In genomic region chr2:113136828-113137775, GRCh38 we compare ENCODE assay signal across 9 cellular contexts. TPM values are rescaled to one million over a fixed set of nuclear protein-coding genes. Genes with fewer than 3 reads are reported as not detected.
DNase-seq lines count a peak whose midpoint lies in the region; ATAC-seq and TF ChIP-seq lines count a peak whose summit lies in the region.
"Had no signal": no experiment of that assay in that cellular context is flagged by ENCODE, and none has a peak within 500 bp of the region (broad histone marks: within the 10 kb centered on the region; RNA-seq: fewer than 3 reads in every experiment).

No MANE protein-coding gene starts in this region.

- ATAC-seq in activated CD8-positive, alpha-beta T cell treated with anti-CD3 and anti-CD28 coated beads for 36 hours, result peak; percentile 41
- no peak for ATAC-seq in HG03378 (IDR thresholded peaks at IDR 0.05; ENCODE audit: unreplicated experiment)

- POLR2A ChIA-PET in activated CD8-positive, alpha-beta T cell treated with anti-CD3 and anti-CD28 coated beads for 36 hours (lab: Charles Lee), result interaction anchor here (0.6 to 3.9 kb wide), 5 partner anchors 13 to 221 kb away, joined by 3 to 26 read pairs (median 3); partner anchors contain the start of gene PSD4

- no peak overlapping the region for H3K27ac Mint-ChIP-seq in activated CD8-positive, alpha-beta T cell treated with anti-CD3 and anti-CD28 coated beads for 36 hours

- no peaks in the 10 kb centered on the region for H3K79me2 ChIP-seq in parathyroid adenoma

- no peaks in the 10 kb centered on the region for H3K27me3 Mint-ChIP-seq in activated CD8-positive, alpha-beta T cell treated with anti-CD3 and anti-CD28 coated beads for 36 hours
- H3K27me3 Mint-ChIP-seq: stimulated activated naive CD8-positive, alpha-beta T cell treated with anti-CD3 and anti-CD28 coated beads, Interleukin-15, Interleukin-2, amounts not matched to agents 100 ng/mL and 50 ng/mL, for 24 hours had no signal

- no peaks in the 10 kb centered on the region for H3K27me3 ChIP-seq in parathyroid adenoma (ENCODE audit: control insufficient read depth, insufficient read depth, low read length)

- H2AFZ ChIP-seq in parathyroid adenoma, result no peak overlapping the region

- intact Hi-C loops in activated CD8-positive, alpha-beta T cell treated with anti-CD3 and anti-CD28 coated beads for 36 hours (cut with micrococcal nuclease), result loop anchor here (1.0 to 5.0 kb wide), 3 partner anchors 45 to 62 kb away; no protein-coding TSS in a partner anchor

- H3K4me1 ChIP-seq in parathyroid adenoma, result peaks cover 9% of the 10 kb centered on the region

- peaks cover 29% of the 10 kb centered on the region for H3K4me1 Mint-ChIP-seq in activated CD8-positive, alpha-beta T cell treated with anti-CD3 and anti-CD28 coated beads for 36 hours (ENCODE audit: low read depth)

- peak; percentile 89 for TF ChIP-seq CTCF in activated CD8-positive, alpha-beta T cell treated with anti-CD3 and anti-CD28 coated beads for 36 hours (IDR thresholded peaks at IDR 0.05)
- TF ChIP-seq CTCF in fibroblast of the aortic adventitia (IDR thresholded peaks at IDR 0.05; ENCODE audit: insufficient read depth, low read length) (peak; percentile 65), parathyroid adenoma (IDR thresholded peaks at IDR 0.05) (peak; percentile 72)

- no peaks in the 10 kb centered on the region for H3K9me3 Mint-ChIP-seq in activated CD8-positive, alpha-beta T cell treated with anti-CD3 and anti-CD28 coated beads for 36 hours
- H3K9me3 Mint-ChIP-seq: stimulated activated naive CD8-positive, alpha-beta T cell treated with anti-CD3 and anti-CD28 coated beads, Interleukin-15, Interleukin-2, amounts not matched to agents 100 ng/mL and 50 ng/mL, for 24 hours had no signal

- H3K27ac ChIP-seq in parathyroid adenoma, result no peak overlapping the region

- peak; percentile 36 to 50 for DNase-seq in stimulated activated CD4-positive, alpha-beta T cell treated with anti-CD3 and anti-CD28 coated beads, Interleukin-2, amount 100 ng/mL, for 48 hours
- DNase-seq in stimulated activated CD4-positive, alpha-beta T cell treated with anti-CD3 and anti-CD28 coated beads, Interleukin-12 subunit alpha, Interleukin-12 subunit beta, amount 100 ng/mL, for 4 hours, result no peak
- DNase-seq in NCI-H146 (lab: John Stamatoyannopoulos, UW), result peak; percentile 36
- peak; percentile 63 for DNase-seq in activated CD8-positive, alpha-beta T cell treated with anti-CD3 and anti-CD28 coated beads for 36 hours
- peak; percentile 64 for DNase-seq in fibroblast of the aortic adventitia (ENCODE audit: low read depth)
- DNase-seq in NCI-H1436 treated with DMSO at 0.1 percent for 48 hours (lab: John Stamatoyannopoulos, UW), result no peak

- no peaks in the 10 kb centered on the region for H3K9me3 ChIP-seq in parathyroid adenoma (ENCODE audit: control insufficient read depth, low read length)

- H3K36me3 Mint-ChIP-seq in activated CD8-positive, alpha-beta T cell treated with anti-CD3 and anti-CD28 coated beads for 36 hours (ENCODE audit: low read depth), result no peaks in the 10 kb centered on the region

- H3K4me2 ChIP-seq in parathyroid adenoma (ENCODE audit: low read length), result no peak overlapping the region

- CTCF ChIA-PET in activated CD8-positive, alpha-beta T cell treated with anti-CD3 and anti-CD28 coated beads for 36 hours (lab: Charles Lee), result interaction anchor here (0.7 to 11.4 kb wide), 47 partner anchors 8 to 253 kb away, joined by 3 to 212 read pairs (median 9); partner anchors contain the start of genes IL1F10, IL1RN and PSD4

- no peak overlapping the region for H3K4me3 Mint-ChIP-seq in activated CD8-positive, alpha-beta T cell treated with anti-CD3 and anti-CD28 coated beads for 36 hours
- H3K4me3 Mint-ChIP-seq: stimulated activated naive CD8-positive, alpha-beta T cell treated with anti-CD3 and anti-CD28 coated beads, Interleukin-15, Interleukin-2, amounts not matched to agents 100 ng/mL and 50 ng/mL, for 24 hours had no signal

- H3K4me3 ChIP-seq in fibroblast of the aortic adventitia (ENCODE audit: low read depth, low read length) (no peak overlapping the region), parathyroid adenoma (ENCODE audit: low read depth, low read length) (no peak overlapping the region)

- H3K9ac ChIP-seq in parathyroid adenoma, result no peak overlapping the region

- H3K36me3 ChIP-seq in parathyroid adenoma (ENCODE audit: control insufficient read depth, insufficient read depth, low read length), result no peaks in the 10 kb centered on the region

RNA-seq across cellular contexts. Expression of gene IL1RN, which starts 9.7 kb away (rescaled TPM):
- under 1 TPM; 0.50 to 0.85 TPM for total RNA-seq in activated CD8-positive, alpha-beta T cell treated with anti-CD3 and anti-CD28 coated beads for 36 hours
- 1.1 TPM in 1 of 2 replicates, not detected in the other for total RNA-seq in fibroblast of the aortic adventitia (ENCODE audit: low replicate concordance)

RNA-seq across cellular contexts. Expression of gene PSD4, which starts 36.7 kb away (rescaled TPM):
- total RNA-seq in activated CD8-positive, alpha-beta T cell treated with anti-CD3 and anti-CD28 coated beads for 36 hours, result 100 to 1,000 TPM; 247 to 251 TPM
- 0.82 and 5.1 TPM in 2 replicates for total RNA-seq in fibroblast of the aortic adventitia (ENCODE audit: low replicate concordance)

Comparison
In these comparisons a context has a peak if more than half of its experiments do, and no peak if none do; other contexts are left out.
1. DNase-seq: peak in stimulated activated CD4-positive, alpha-beta T cell treated with anti-CD3 and anti-CD28 coated beads, Interleukin-2, amount 100 ng/mL, for 48 hours (2 of 2), NCI-H146 (single experiment), activated CD8-positive, alpha-beta T cell treated with anti-CD3 and anti-CD28 coated beads for 36 hours (single experiment) and fibroblast of the aortic adventitia (single experiment); none in stimulated activated CD4-positive, alpha-beta T cell treated with anti-CD3 and anti-CD28 coated beads, Interleukin-12 subunit alpha, Interleukin-12 subunit beta, amount 100 ng/mL, for 4 hours (single experiment) and NCI-H1436 treated with DMSO at 0.1 percent for 48 hours (single experiment).
2. RNA of gene PSD4, which starts 36.7 kb away (total RNA-seq): 247 to 251 TPM in activated CD8-positive, alpha-beta T cell treated with anti-CD3 and anti-CD28 coated beads for 36 hours; 0.82 to 5.1 TPM in fibroblast of the aortic adventitia; every median in the first group is over 10 times any median in the second.
3. Peak in every context shown above with its lines, with median percentiles within 50 percentile points of each other: CTCF ChIP-seq.